Comparison of ENCODE assay signal across 15 cellular contexts in the genomic region with DNA sequence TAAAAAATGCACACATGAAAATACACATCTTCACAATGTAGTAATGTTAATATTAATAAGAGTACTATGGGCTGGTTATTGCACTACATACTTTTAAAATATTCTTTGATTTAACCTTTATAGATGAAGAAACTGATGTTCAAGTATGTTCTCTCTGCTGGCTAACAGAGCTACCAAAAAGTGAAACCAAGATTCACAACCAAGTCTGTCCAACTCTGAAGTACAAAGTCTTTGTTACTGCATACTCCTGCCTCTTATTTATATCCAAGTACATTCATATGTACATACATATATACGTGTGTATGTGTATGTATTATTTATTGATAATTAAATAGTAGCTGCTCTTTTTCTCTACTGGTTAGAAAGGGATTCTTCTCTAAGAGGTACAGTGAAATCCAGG.
A peak's percentile ranks its signal among the peaks of the same experiment; 100 is the strongest.
DNase-seq lines count a peak whose midpoint lies in the region; ATAC-seq and TF ChIP-seq lines count a peak whose summit lies in the region.
"Had no signal": no experiment of that assay in that cellular context is flagged by ENCODE, and none has a peak within 500 bp of the region (broad histone marks: within the 10 kb centered on the region; RNA-seq: fewer than 3 reads in every experiment).

No MANE protein-coding gene starts in this region.

- H3K4me3 ChIP-seq in SK-N-SH (ENCODE audit: low read depth in 2 of 2, low read length in 1 of 2) (no peak overlapping the region), osteoblast (ENCODE audit: insufficient read depth, low read length) (no peak overlapping the region), brain microvascular endothelial cell (ENCODE audit: low read depth, low read length) (no peak overlapping the region)
- H3K4me3 ChIP-seq in naive thymus-derived CD4-positive, alpha-beta T cell (ENCODE audit: low read length): no peak overlapping the region
- H3K4me3 ChIP-seq: GM23248 had no signal

- WGBS in SK-N-SH (ENCODE audit: low lambda C conversion rate): 84% methylated on average over 1 of the region's 1 CpG

- in situ Hi-C loops in brain microvascular endothelial cell (cut with HindIII; ENCODE audit: low pct_ligation_motif_present, low sequenced_read_pairs): no loop called here

- H4K20me1 ChIP-seq in SK-N-SH (ENCODE audit: insufficient read depth) (no peaks in the 10 kb centered on the region), osteoblast (ENCODE audit: insufficient read depth, low read length) (no peaks in the 10 kb centered on the region)

- no peak overlapping the region for H2AFZ ChIP-seq in SK-N-SH (ENCODE audit: low read depth)
- peak overlapping the region; percentile 12 for H2AFZ ChIP-seq in osteoblast (ENCODE audit: low read length)
- H2AFZ ChIP-seq: GM23248 had no signal

- H3K9me2 ChIP-seq in SK-N-SH: no peaks in the 10 kb centered on the region

- H3K27me3 ChIP-seq in SK-N-SH (ENCODE audit: insufficient read depth): no peaks in the 10 kb centered on the region
- no peaks in the 10 kb centered on the region for H3K27me3 ChIP-seq in osteoblast (ENCODE audit: insufficient read depth, low read length)
- H3K27me3 ChIP-seq in brain microvascular endothelial cell (replicated peaks): no peaks in the 10 kb centered on the region
- no peaks in the 10 kb centered on the region for H3K27me3 ChIP-seq in naive thymus-derived CD4-positive, alpha-beta T cell (ENCODE audit: control insufficient read depth in 2 of 2, insufficient read depth in 2 of 2, low read length in 2 of 2)

- ATAC-seq in SK-N-SH treated with all-trans-retinoic acid at 6 μM for 48 hours (peak; percentile 29; the same call in 2 of the 3 replicates), Right ventricle myocardium inferior (no peak)
- ATAC-seq in naive thymus-derived CD4-positive, alpha-beta T cell: no peak

- no peak overlapping the region for H3K4me3 Mint-ChIP-seq in naive thymus-derived CD4-positive, alpha-beta T cell
- H3K4me3 Mint-ChIP-seq: CD8-positive, alpha-beta memory T cell had no signal

- CTCF ChIA-PET in SK-N-SH (lab: Yijun Ruan, JAX): no interaction called here
- CTCF ChIA-PET in naive thymus-derived CD4-positive, alpha-beta T cell (lab: Charles Lee): no interaction called here

- peaks cover 0 to 16% (median 0%) of the 10 kb centered on the region in 7 donors for H3K4me1 Mint-ChIP-seq in naive thymus-derived CD4-positive, alpha-beta T cell
- H3K4me1 Mint-ChIP-seq: CD8-positive, alpha-beta memory T cell had no signal

- H3K9ac ChIP-seq in SK-N-SH: no peak overlapping the region
- H3K9ac ChIP-seq: GM23248 had no signal

- H3K79me2 ChIP-seq in SK-N-SH (ENCODE audit: insufficient read depth) (peaks cover 9% of the 10 kb centered on the region), osteoblast (ENCODE audit: insufficient read depth, low read length) (peaks cover 28% of the 10 kb centered on the region)

- POLR2A ChIA-PET in SK-N-SH (lab: Yijun Ruan, JAX): no interaction called here
- POLR2A ChIA-PET in naive thymus-derived CD4-positive, alpha-beta T cell (lab: Charles Lee): no interaction called here

- H3K27me3 Mint-ChIP-seq in naive thymus-derived CD4-positive, alpha-beta T cell: no peaks in the 10 kb centered on the region
- H3K27me3 Mint-ChIP-seq: CD8-positive, alpha-beta memory T cell had no signal

- no peak overlapping the region for H3K27ac ChIP-seq in SK-N-SH (ENCODE audit: low read depth in 2 of 2, low read length in 1 of 2)
- peak overlapping the region; percentile 15 for H3K27ac ChIP-seq in osteoblast (ENCODE audit: low read depth, low read length)
- no peak overlapping the region for H3K27ac ChIP-seq in brain microvascular endothelial cell
- H3K27ac ChIP-seq in naive thymus-derived CD4-positive, alpha-beta T cell (ENCODE audit: low read depth, low read length): no peak overlapping the region
- H3K27ac ChIP-seq: 22Rv1, GM23248, HL-60 had no signal

- peaks cover 0 to 11% of the 10 kb centered on the region in 2 experiments for H3K36me3 ChIP-seq in SK-N-SH (replicated peaks in 1 of 2; ENCODE audit: control insufficient read depth in 1 of 2, insufficient read depth in 2 of 2, low read length in 1 of 2)
- H3K36me3 ChIP-seq in osteoblast (ENCODE audit: insufficient read depth, low read length): peaks cover 16% of the 10 kb centered on the region
- peaks cover 5% of the 10 kb centered on the region for H3K36me3 ChIP-seq in brain microvascular endothelial cell (replicated peaks)
- H3K36me3 ChIP-seq in naive thymus-derived CD4-positive, alpha-beta T cell (ENCODE audit: control insufficient read depth in 2 of 3, insufficient read depth in 3 of 3, low read length in 3 of 3): no peaks in the 10 kb centered on the region

- DNase-seq in SK-N-SH (no peak), fibroblast of peridontal ligament (ENCODE audit: extremely low read depth) (peak; percentile 40), osteoblast (ENCODE audit: insufficient read length, low spot score, missing footprints) (no peak), Right ventricle myocardium inferior (ENCODE audit: missing footprints) (no peak), brain microvascular endothelial cell (no peak), NCI-H2171 treated with DMSO at 0.1 percent for 48 hours (lab: John Stamatoyannopoulos, UW) (no peak)
- no peak for DNase-seq in naive thymus-derived CD4-positive, alpha-beta T cell
- DNase-seq: Caco-2; CD8-positive, alpha-beta memory T cell; GF-D8; GM23248; H7 had no signal

- no peaks in the 10 kb centered on the region for H3K36me3 Mint-ChIP-seq in naive thymus-derived CD4-positive, alpha-beta T cell
- H3K36me3 Mint-ChIP-seq: CD8-positive, alpha-beta memory T cell had no signal

- intact Hi-C loops in Right ventricle myocardium inferior (cut with DNase I): no loop called here
- intact Hi-C loops in naive thymus-derived CD4-positive, alpha-beta T cell (cut with micrococcal nuclease): no loop called here

- peaks cover 0 to 7% (median 2%) of the 10 kb centered on the region in 11 donors for H3K9me3 Mint-ChIP-seq in naive thymus-derived CD4-positive, alpha-beta T cell

- TF ChIP-seq RAD21 in SK-N-SH (IDR thresholded peaks at IDR 0.05; ENCODE audit: low read length): no peak

- peaks cover 3 to 16% of the 10 kb centered on the region in 2 experiments; a peak in 3 of 4 replicates for H3K4me1 ChIP-seq in SK-N-SH (ENCODE audit: control insufficient read depth in 1 of 2, insufficient read depth in 2 of 2, low read depth in 1 of 2, low read length in 1 of 2)
- H3K4me1 ChIP-seq in osteoblast (ENCODE audit: insufficient read depth, low read length): peaks cover 30% of the 10 kb centered on the region
- no peaks in the 10 kb centered on the region for H3K4me1 ChIP-seq in naive thymus-derived CD4-positive, alpha-beta T cell (ENCODE audit: control insufficient read depth in 2 of 2, insufficient read depth in 2 of 2, low read length in 2 of 2)
- H3K4me1 ChIP-seq: Caco-2 had no signal

- H3K4me2 ChIP-seq in SK-N-SH: no peak overlapping the region
- peak overlapping the region; percentile 45 for H3K4me2 ChIP-seq in osteoblast (ENCODE audit: insufficient read depth, low read length)

- TF ChIP-seq EP300 in SK-N-SH (IDR thresholded peaks at IDR 0.05; ENCODE audit: borderline replicate concordance in 1 of 2, low read depth in 1 of 2, low read length in 1 of 2): no peak

- TF ChIP-seq CTCF in SK-N-SH (IDR thresholded peaks at IDR 0.05) (no peak), osteoblast (IDR thresholded peaks at IDR 0.05; ENCODE audit: extremely low read depth, low read depth, low read length) (no peak), brain microvascular endothelial cell (IDR thresholded peaks at IDR 0.05; ENCODE audit: low read depth, low read length, missing control alignments) (no peak)

- H3F3A ChIP-seq in SK-N-SH (replicated peaks; ENCODE audit: insufficient read depth): peaks cover 8% of the 10 kb centered on the region

- no peaks in the 10 kb centered on the region for H3K9me3 ChIP-seq in SK-N-SH
- no peaks in the 10 kb centered on the region for H3K9me3 ChIP-seq in osteoblast (ENCODE audit: low read depth, low read length)
- peaks cover 0 to 4% (median 0%) of the 10 kb centered on the region in 3 experiments for H3K9me3 ChIP-seq in naive thymus-derived CD4-positive, alpha-beta T cell (ENCODE audit: control insufficient read depth in 2 of 3, low read length in 3 of 3)
- H3K9me3 ChIP-seq: Caco-2 had no signal

- no peak overlapping the region for H3K27ac Mint-ChIP-seq in naive thymus-derived CD4-positive, alpha-beta T cell
- H3K27ac Mint-ChIP-seq: CD8-positive, alpha-beta memory T cell had no signal

TF ChIP-seq in SK-N-SH treated with all-trans-retinoic acid at 6 μM for 48 hours, 23 proteins besides CTCF, POLR2A, EP300 and RAD21 (continues in another document):
- TF ChIP-seq SNAI2 (CRISPR knock-in tag; IDR thresholded peaks at IDR 0.05): no peak
- no peak for TF ChIP-seq ZNF8 (CRISPR knock-in tag; IDR thresholded peaks at IDR 0.05)
- no peak for TF ChIP-seq ESRRG (CRISPR knock-in tag; IDR thresholded peaks at IDR 0.05)

TF ChIP-seq in SK-N-SH, 30 proteins besides CTCF, POLR2A, EP300 and RAD21:
- no peak for TF ChIP-seq MXI1 (IDR thresholded peaks at IDR 0.05; ENCODE audit: low read depth, low read length)
- TF ChIP-seq RCOR1 (IDR thresholded peaks at IDR 0.05; ENCODE audit: low read length): no peak
- TF ChIP-seq SMC3 (IDR thresholded peaks at IDR 0.05; ENCODE audit: low read depth, low read length): no peak
- no peak for TF ChIP-seq NFIC (IDR thresholded peaks at IDR 0.05; ENCODE audit: borderline replicate concordance)
